20 cellular contexts compared by ENCODE assay signal in the genomic region with DNA sequence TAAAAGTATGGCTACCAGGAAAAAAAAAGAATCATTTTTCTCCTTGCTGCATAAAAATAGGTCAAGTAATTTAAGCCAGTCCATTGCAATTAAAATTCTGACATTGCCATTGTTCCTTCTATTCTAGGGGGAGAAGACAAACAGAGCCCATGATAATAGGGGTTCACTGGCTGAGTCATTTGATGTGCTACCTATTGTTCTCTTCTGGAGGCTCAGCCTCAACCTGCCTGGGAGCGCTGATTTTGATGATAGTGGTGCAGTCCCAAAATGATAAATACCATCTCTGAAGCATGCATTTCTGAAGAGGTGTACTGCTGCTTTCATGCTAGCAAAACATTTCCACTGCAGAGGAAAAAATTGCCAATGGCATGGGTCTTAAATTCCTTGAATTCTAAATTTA. TPM values are rescaled to one million over a fixed set of nuclear protein-coding genes. Genes with fewer than 3 reads are reported as not detected.
DNase-seq lines count a peak whose midpoint lies in the region; FAIRE-seq and TF ChIP-seq lines count a peak whose summit lies in the region.
"Had no signal": no experiment of that assay in that cellular context is flagged by ENCODE, and none has a peak within 500 bp of the region (broad histone marks: within the 10 kb centered on the region; RNA-seq: fewer than 3 reads in every experiment).

No MANE protein-coding gene starts in this region.

- H3K27me3 ChIP-seq in A673 (replicated peaks; ENCODE audit: insufficient read depth, low read depth, low read length, poor library complexity) (no peaks in the 10 kb centered on the region), astrocyte (ENCODE audit: insufficient read depth, low read length) (no peaks in the 10 kb centered on the region), mesendoderm (ENCODE audit: insufficient read depth, low read length, poor library complexity) (no peaks in the 10 kb centered on the region)
- H3K27me3 ChIP-seq: upper lobe of left lung had no signal

- peak overlapping the region; percentile 96 for H3K27ac ChIP-seq in A673 (ENCODE audit: low read depth, low read length, poor library complexity, severe bottlenecking)
- no peak overlapping the region for H3K27ac ChIP-seq in astrocyte (ENCODE audit: low read depth, low read length)
- H3K27ac ChIP-seq in mesendoderm (ENCODE audit: low read depth, low read length), result peak overlapping the region; percentile 95
- H3K27ac ChIP-seq: A549, PC-9 had no signal

- POLR2A ChIA-PET in A673 (lab: Charles Lee; ENCODE audit: low non-redundant PET), result interaction anchor here (0.9 kb wide), 1 partner anchor 724 kb away, joined by 4 read pairs; no protein-coding TSS in a partner anchor

- intact Hi-C loops in A673 (cut with micrococcal nuclease; ENCODE audit: unreplicated experiment), result loop anchor here (1.0 to 10.0 kb wide), 6 partner anchors 384 to 1072 kb away; a partner anchor contains a TSS

- FAIRE-seq in astrocyte (lab: Jason Lieb, UNC), result no peak
- FAIRE-seq: A549 had no signal

- no peak overlapping the region for H3K23ac ChIP-seq in mesendoderm (ENCODE audit: low read length)

- no TSS peak for BruUV-seq in A673 (replicated peaks; lab: Mats Ljungman, UMichigan)

- H3K4me1 Mint-ChIP-seq in HFFc6 (ENCODE audit: low read depth) (peaks cover 59% of the 10 kb centered on the region), astrocyte (ENCODE audit: low read depth, unreplicated experiment) (peaks cover 30% of the 10 kb centered on the region)

- H3K18ac ChIP-seq in mesendoderm (ENCODE audit: low read length), result peak overlapping the region; percentile 95

- H3K4me2 ChIP-seq in astrocyte (ENCODE audit: low read length) (no peak overlapping the region), mesendoderm (ENCODE audit: low read length) (no peak overlapping the region)

- H3K79me2 ChIP-seq in astrocyte (ENCODE audit: insufficient read depth, low read length), result peaks cover 29% of the 10 kb centered on the region
- H3K79me2 ChIP-seq in mesendoderm (ENCODE audit: control insufficient read depth, insufficient read depth, low read length), result peaks cover 17% of the 10 kb centered on the region

- peak overlapping the region; percentile 84 for H4K8ac ChIP-seq in mesendoderm (ENCODE audit: low read depth, low read length)

- H4K20me1 ChIP-seq in astrocyte (ENCODE audit: insufficient read depth, low read length), result peaks cover 24% of the 10 kb centered on the region

- H3K79me1 ChIP-seq in mesendoderm (ENCODE audit: low read length), result no peaks in the 10 kb centered on the region

- no peak overlapping the region for H3K9ac ChIP-seq in astrocyte (ENCODE audit: low read length)
- no peak overlapping the region for H3K9ac ChIP-seq in mesendoderm (ENCODE audit: low read length)

- H2AK5ac ChIP-seq in mesendoderm (ENCODE audit: low read length), result no peak overlapping the region

- H3K56ac ChIP-seq in mesendoderm (ENCODE audit: low read length), result peak overlapping the region; percentile 67

- H3K27ac Mint-ChIP-seq in HFFc6, result peak overlapping the region; percentile 98
- H3K27ac Mint-ChIP-seq in astrocyte (ENCODE audit: unreplicated experiment), result peak overlapping the region; percentile 97

- no peaks in the 10 kb centered on the region for H3K9me3 ChIP-seq in A673 (ENCODE audit: low read depth, low read length, poor library complexity, severe bottlenecking)
- H3K9me3 ChIP-seq in astrocyte (ENCODE audit: insufficient read depth, low read depth, low read length), result no peaks in the 10 kb centered on the region
- H3K9me3 ChIP-seq: A549, upper lobe of left lung had no signal

- DNase-seq in A673 (ENCODE audit: low spot score) (peak; percentile 49), HFFc6 (no peak), astrocyte (ENCODE audit: low read depth) (no peak), mesendoderm (peak; percentile 75), cerebellar cortex (ENCODE audit: low spot score) (no peak), AG20443 (ENCODE audit: low spot score) (no peak)
- DNase-seq in activated CD8-positive, alpha-beta memory T cell treated with anti-CD3 and anti-CD28 coated beads, Interleukin-2, amount 50 U/mL, for 48 hours, result no peak
- no peak for DNase-seq in stimulated activated CD4-positive, alpha-beta T cell treated with anti-CD3 and anti-CD28 coated beads, Interleukin-2, amount 100 ng/mL, for 48 hours
- DNase-seq: activated CD4-positive, alpha-beta T cell treated with anti-CD3 and anti-CD28 coated beads for 4 hours; activated gamma-delta T cell; amygdala; DMS79; KG1; NCI-H2107; right cardiac atrium; stimulated activated naive CD4-positive, alpha-beta T cell treated with Interleukin-2 at 50 U/mL for 16 hours; upper lobe of left lung had no signal

- H3K36me3 Mint-ChIP-seq in HFFc6 (ENCODE audit: low read depth) (peaks cover 35% of the 10 kb centered on the region), astrocyte (ENCODE audit: low read depth, unreplicated experiment) (peaks cover 17% of the 10 kb centered on the region)

- H4K5ac ChIP-seq in mesendoderm (ENCODE audit: low read length), result no peak overlapping the region

- H3K27me3 Mint-ChIP-seq in HFFc6 (ENCODE audit: insufficient read depth), result peaks cover 38% of the 10 kb centered on the region
- H3K27me3 Mint-ChIP-seq in astrocyte (ENCODE audit: low read depth, unreplicated experiment), result no peaks in the 10 kb centered on the region

- peak overlapping the region; percentile 58; the same call in 1 of the 2 replicates for H3K4me3 Mint-ChIP-seq in HFFc6
- peak overlapping the region; percentile 35 for H3K4me3 Mint-ChIP-seq in astrocyte (ENCODE audit: unreplicated experiment)
- H3K4me3 Mint-ChIP-seq: CD4-positive, CD25-positive, alpha-beta regulatory T cell had no signal

- H2BK15ac ChIP-seq in mesendoderm (replicated peaks; ENCODE audit: low read depth), result no peak overlapping the region

- H2BK120ac ChIP-seq in mesendoderm (ENCODE audit: low read depth, low read length), result peak overlapping the region; percentile 51

- H3K9me3 Mint-ChIP-seq in HFFc6 (peaks cover 14% of the 10 kb centered on the region), astrocyte (ENCODE audit: unreplicated experiment) (no peaks in the 10 kb centered on the region)
- H3K9me3 Mint-ChIP-seq: CD4-positive, CD25-positive, alpha-beta regulatory T cell had no signal

- H2BK5ac ChIP-seq in mesendoderm (ENCODE audit: low read length), result peak overlapping the region; percentile 51

- TF ChIP-seq CTCF in A673 (conservative IDR thresholded peaks at IDR 0.05; ENCODE audit: low read depth, low read length), result no peak
- TF ChIP-seq CTCF in HFFc6 (IDR thresholded peaks at IDR 0.05), result no peak
- no peak for TF ChIP-seq CTCF in astrocyte (IDR thresholded peaks at IDR 0.05; ENCODE audit: insufficient read depth, low read depth, low read length)

- peak overlapping the region; percentile 36 for H3K4ac ChIP-seq in mesendoderm (ENCODE audit: low read depth, low read length)

- H2AFZ ChIP-seq in astrocyte (ENCODE audit: low read depth, low read length), result no peak overlapping the region
- H2AFZ ChIP-seq: PC-9 had no signal

- H3K4me3 ChIP-seq in A673 (ENCODE audit: low read depth, low read length, poor library complexity, severe bottlenecking) (peak overlapping the region; percentile 87), astrocyte (ENCODE audit: insufficient read depth, low read depth, low read length) (no peak overlapping the region), mesendoderm (ENCODE audit: low read length) (no peak overlapping the region)
- H3K4me3 ChIP-seq: A549, PC-9, upper lobe of left lung had no signal

- peaks cover 46% of the 10 kb centered on the region for H3K4me1 ChIP-seq in A673 (ENCODE audit: insufficient read depth, low read length, poor library complexity, severe bottlenecking)
- peaks cover 22% of the 10 kb centered on the region for H3K4me1 ChIP-seq in astrocyte (ENCODE audit: insufficient read depth, low read length)
- peaks cover 9% of the 10 kb centered on the region for H3K4me1 ChIP-seq in mesendoderm (ENCODE audit: control insufficient read depth, low read depth, low read length)

- CTCF ChIA-PET in A673 (lab: Charles Lee), result interaction anchor here (0.7 kb wide), 1 partner anchor 13 kb away, joined by 5 read pairs; no protein-coding TSS in a partner anchor

- no CpG with 5 or more reads among the region's 1 CpG for WGBS in mesendoderm (ENCODE audit: extremely low coverage, insufficient coverage, low lambda C conversion rate)

- H3K36me3 ChIP-seq in A673 (ENCODE audit: insufficient read depth, low read length, poor library complexity, severe bottlenecking), result peaks cover 38% of the 10 kb centered on the region
- peaks cover 14% of the 10 kb centered on the region for H3K36me3 ChIP-seq in astrocyte (ENCODE audit: insufficient read depth, low read length)
- H3K36me3 ChIP-seq in mesendoderm (ENCODE audit: control insufficient read depth, insufficient read depth, low read length), result peaks cover 4% of the 10 kb centered on the region

RNA-seq across cellular contexts. Expression of a gene that starts 5.8 kb away (rescaled TPM):
- total RNA-seq in A673 (2021) (365 and 437 TPM in 2 replicates), astrocyte (348 and 449 TPM in 2 replicates)
- total RNA-seq in HFFc6 (2021; fragmentation: NEBNext Ultra II Directional; extraction: Animal tissue kit (Norgen Biotek cat#: 25700)), result 1,000 to 10,000 TPM; 1,147 to 1,717 (median 1,616) TPM
- 91.4 TPM for polyA plus RNA-seq in mesendoderm (2013, experiment 1 of 2)
- polyA plus RNA-seq in mesendoderm (2013, experiment 2 of 2), result 86.1 TPM

Comparison
In these comparisons a context has a peak if more than half of its experiments do, and no peak if none do; other contexts are left out.
1. DNase-seq: peak in A673 (single experiment) and mesendoderm (single experiment); none in HFFc6 (single experiment), astrocyte (single experiment), cerebellar cortex (single experiment), AG20443 (single experiment), activated CD8-positive, alpha-beta memory T cell treated with anti-CD3 and anti-CD28 coated beads, Interleukin-2, amount 50 U/mL, for 48 hours (single experiment) and stimulated activated CD4-positive, alpha-beta T cell treated with anti-CD3 and anti-CD28 coated beads, Interleukin-2, amount 100 ng/mL, for 48 hours (0 of 2).